ENCODE assay signal across 23 cellular contexts in genomic region chr12:58860788-58861240, GRCh38. TPM values are rescaled to one million over a fixed set of nuclear protein-coding genes. Genes with fewer than 3 reads are reported as not detected.
"Had no signal": no experiment of that assay in that cellular context is flagged by ENCODE, and none has a peak within 500 bp of the region (broad histone marks: within the 10 kb centered on the region; RNA-seq: fewer than 3 reads in every experiment).

No MANE protein-coding gene starts in this region.

- H2AFZ ChIP-seq: neural progenitor cell had no signal

- H3K4me2 ChIP-seq: neural progenitor cell, smooth muscle cell had no signal

- H3K27me3 ChIP-seq: neural progenitor cell, ovary, right lobe of liver, testis, upper lobe of left lung had no signal

- H3K4me3 ChIP-seq: neural progenitor cell, ovary, right lobe of liver, smooth muscle cell, testis, upper lobe of left lung had no signal

- H3K4me1 ChIP-seq: right lobe of liver, testis, upper lobe of left lung had no signal

- DNase-seq: activated CD4-positive, alpha-beta memory T cell treated with anti-CD3 and anti-CD28 coated beads, Interleukin-2, amount 10 ng/mL, durations not matched to agents 7 days and 5 days; activated CD4-positive, alpha-beta T cell treated with anti-CD3 and anti-CD28 coated beads for 48 hours; activated CD4-positive, CD25-positive, alpha-beta regulatory T cell; activated CD8-positive, alpha-beta memory T cell treated with anti-CD3 and anti-CD28 coated beads, Interleukin-2, amount 10 ng/mL, durations not matched to agents 7 days and 5 days; dermis blood vessel endothelial cell; effector memory CD8-positive, alpha-beta T cell; foreskin melanocyte; glutamatergic neuron; hippocampal formation; kidney; naive thymus-derived CD4-positive, alpha-beta T cell; ovary; right lobe of liver; stimulated activated CD4-positive, alpha-beta T cell treated with anti-CD3 and anti-CD28 coated beads, Interleukin-4, amount 100 ng/mL, for 1 hour; stimulated activated naive CD8-positive, alpha-beta T cell treated with anti-CD3 and anti-CD28 coated beads, Interleukin-15, amount 100 ng/mL, for 72 hours; testis; upper lobe of left lung had no signal

- H3K9me3 ChIP-seq: ovary, right lobe of liver, testis, upper lobe of left lung had no signal

- H3K27me3 Mint-ChIP-seq: activated CD4-positive, alpha-beta memory T cell treated with anti-CD3 and anti-CD28 coated beads, Interleukin-2, amount 10 ng/mL, durations not matched to agents 7 days and 5 days; activated CD8-positive, alpha-beta memory T cell treated with anti-CD3 and anti-CD28 coated beads, Interleukin-2, amount 10 ng/mL, durations not matched to agents 7 days and 5 days; activated naive CD8-positive, alpha-beta T cell; effector memory CD8-positive, alpha-beta T cell; memory B cell; naive thymus-derived CD4-positive, alpha-beta T cell; stimulated activated naive CD8-positive, alpha-beta T cell treated with anti-CD3 and anti-CD28 coated beads, Interleukin-15, amount 100 ng/mL, for 72 hours had no signal

- H3K27ac ChIP-seq: epithelial cell of prostate, neural progenitor cell, ovary, right lobe of liver, testis, upper lobe of left lung had no signal

- H3K4me3 Mint-ChIP-seq: activated CD4-positive, alpha-beta memory T cell treated with anti-CD3 and anti-CD28 coated beads, Interleukin-2, amount 10 ng/mL, durations not matched to agents 7 days and 5 days; activated CD8-positive, alpha-beta memory T cell treated with anti-CD3 and anti-CD28 coated beads, Interleukin-2, amount 10 ng/mL, durations not matched to agents 7 days and 5 days; activated naive CD8-positive, alpha-beta T cell; effector memory CD8-positive, alpha-beta T cell; memory B cell; naive thymus-derived CD4-positive, alpha-beta T cell; neural progenitor cell; stimulated activated naive CD8-positive, alpha-beta T cell treated with anti-CD3 and anti-CD28 coated beads, Interleukin-15, amount 100 ng/mL, for 72 hours; T-helper 2 cell treated with Interferon-gamma antibody and Interleukin-4, amounts not matched to agents 5 μg/mL and 100 μg/mL, for 36 hours had no signal

- ATAC-seq: activated CD8-positive, alpha-beta memory T cell treated with anti-CD3 and anti-CD28 coated beads, Interleukin-2, amount 10 ng/mL, durations not matched to agents 7 days and 5 days; effector memory CD8-positive, alpha-beta T cell; naive thymus-derived CD4-positive, alpha-beta T cell; stimulated activated naive CD8-positive, alpha-beta T cell treated with anti-CD3 and anti-CD28 coated beads, Interleukin-15, amount 100 ng/mL, for 72 hours had no signal

- H3K9me3 Mint-ChIP-seq: neural progenitor cell; T-helper 2 cell treated with Interferon-gamma antibody and Interleukin-4, amounts not matched to agents 5 μg/mL and 100 μg/mL, for 36 hours had no signal

- H3K36me3 ChIP-seq: neural progenitor cell, ovary, right lobe of liver, upper lobe of left lung had no signal

- FAIRE-seq: kidney had no signal

- H3K4me1 Mint-ChIP-seq: activated CD4-positive, alpha-beta memory T cell treated with anti-CD3 and anti-CD28 coated beads, Interleukin-2, amount 10 ng/mL, durations not matched to agents 7 days and 5 days; activated CD8-positive, alpha-beta memory T cell treated with anti-CD3 and anti-CD28 coated beads, Interleukin-2, amount 10 ng/mL, durations not matched to agents 7 days and 5 days; memory B cell; naive thymus-derived CD4-positive, alpha-beta T cell; neural progenitor cell; stimulated activated naive CD8-positive, alpha-beta T cell treated with anti-CD3 and anti-CD28 coated beads, Interleukin-15, amount 100 ng/mL, for 72 hours had no signal

- H3K27ac Mint-ChIP-seq: activated CD4-positive, alpha-beta memory T cell treated with anti-CD3 and anti-CD28 coated beads, Interleukin-2, amount 10 ng/mL, durations not matched to agents 7 days and 5 days; activated CD8-positive, alpha-beta memory T cell treated with anti-CD3 and anti-CD28 coated beads, Interleukin-2, amount 10 ng/mL, durations not matched to agents 7 days and 5 days; activated naive CD8-positive, alpha-beta T cell; effector memory CD8-positive, alpha-beta T cell; memory B cell; naive thymus-derived CD4-positive, alpha-beta T cell; neural progenitor cell; stimulated activated naive CD8-positive, alpha-beta T cell treated with anti-CD3 and anti-CD28 coated beads, Interleukin-15, amount 100 ng/mL, for 72 hours; T-helper 2 cell treated with Interferon-gamma antibody and Interleukin-4, amounts not matched to agents 5 μg/mL and 100 μg/mL, for 36 hours had no signal

- H3K9ac ChIP-seq: neural progenitor cell had no signal

- H3K36me3 Mint-ChIP-seq: activated CD8-positive, alpha-beta memory T cell treated with anti-CD3 and anti-CD28 coated beads, Interleukin-2, amount 10 ng/mL, durations not matched to agents 7 days and 5 days; activated naive CD8-positive, alpha-beta T cell; memory B cell; naive thymus-derived CD4-positive, alpha-beta T cell had no signal

RNA-seq across cellular contexts. Expression of gene LRIG3, which starts 59.5 kb away (rescaled TPM):
- polyA plus RNA-seq: naive thymus-derived CD4-positive, alpha-beta T cell had no signal
